ENCODE assay signal across 2 cellular contexts in genomic region chr11:46422588-46422987, GRCh38.
TF ChIP-seq lines count a peak whose summit lies in the region.

No MANE protein-coding gene starts in this region.

TF ChIP-seq in IMR-90, 13 proteins besides CTCF, POLR2A, EP300 and RAD21:
- TF ChIP-seq MAZ (IDR thresholded peaks at IDR 0.05; ENCODE audit: borderline replicate concordance, low read depth, low read length), result no peak
- no peak for TF ChIP-seq RCOR1 (IDR thresholded peaks at IDR 0.05; ENCODE audit: insufficient replicate concordance, low read length)
- no peak for TF ChIP-seq CEBPB (IDR thresholded peaks at IDR 0.05; ENCODE audit: low read depth, low read length)
- TF ChIP-seq USF2 (IDR thresholded peaks at IDR 0.05; ENCODE audit: low read depth, low read length), result no peak
- TF ChIP-seq CHD1 (IDR thresholded peaks at IDR 0.05; ENCODE audit: low read depth, low read length), result no peak
- TF ChIP-seq RFX5 (IDR thresholded peaks at IDR 0.05; ENCODE audit: low read depth, low read length), result no peak

TF ChIP-seq in endothelial cell of umbilical vein, 7 proteins besides CTCF, POLR2A, EP300 and RAD21:
- TF ChIP-seq FOS (IDR thresholded peaks at IDR 0.05; ENCODE audit: borderline replicate concordance, insufficient read depth, low read length), result no peak
- TF ChIP-seq GATA2 (IDR thresholded peaks at IDR 0.05; ENCODE audit: insufficient read depth, insufficient read length, low read depth, low read length), result no peak
- no peak for TF ChIP-seq MAX (IDR thresholded peaks at IDR 0.05; ENCODE audit: insufficient read depth, insufficient read length)
